ENCODE assay signal across 8 cellular contexts in the genomic region with DNA sequence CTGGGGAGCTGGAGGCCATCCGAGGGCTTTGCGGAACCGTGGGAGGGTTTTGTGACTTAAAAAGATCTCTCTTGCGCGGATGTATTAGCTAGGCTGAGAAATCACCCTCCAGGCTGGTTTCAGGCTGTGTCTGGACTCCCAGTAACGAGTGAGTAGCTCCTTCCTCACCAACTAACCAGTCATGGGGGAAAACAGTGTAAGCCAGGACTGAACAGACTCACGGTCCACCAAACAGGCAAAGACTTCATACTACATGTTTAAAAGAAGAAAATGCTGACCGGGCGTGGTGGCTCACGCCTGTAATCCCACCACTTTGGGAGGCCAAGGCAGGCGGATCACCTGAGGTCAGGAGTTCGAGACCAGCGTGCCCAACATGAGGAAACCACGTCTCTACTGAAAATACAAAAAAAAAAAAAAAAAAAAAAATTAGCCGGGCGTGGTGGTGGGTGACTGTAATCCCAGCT. TPM values are rescaled to one million over a fixed set of nuclear protein-coding genes. Genes with fewer than 3 reads are reported as not detected.
DNase-seq lines count a peak whose midpoint lies in the region; ATAC-seq, FAIRE-seq and TF ChIP-seq lines count a peak whose summit lies in the region.

No MANE protein-coding gene starts in this region.

- no peaks in the 10 kb centered on the region for H3K9me3 ChIP-seq in astrocyte (ENCODE audit: insufficient read depth, low read depth, low read length)
- H3K9me3 ChIP-seq in thymus (ENCODE audit: control insufficient read depth) = no peaks in the 10 kb centered on the region

- H3K4me1 ChIP-seq in astrocyte (ENCODE audit: insufficient read depth, low read length) (peaks cover 14% of the 10 kb centered on the region), thymus (ENCODE audit: control insufficient read depth, insufficient read depth, low read length) (peaks cover 13% of the 10 kb centered on the region)

- H3K4me3 Mint-ChIP-seq in activated CD8-positive, alpha-beta memory T cell treated with anti-CD3 and anti-CD28 coated beads, Interleukin-2, amount 10 ng/mL, durations not matched to agents 7 days and 5 days = peak overlapping the region; percentile 98
- H3K4me3 Mint-ChIP-seq in astrocyte (ENCODE audit: unreplicated experiment) = peak overlapping the region; percentile 99

- H3K27ac ChIP-seq in astrocyte (ENCODE audit: low read depth, low read length) = peak overlapping the region; percentile 97
- peak overlapping the region; percentile 89 for H3K27ac ChIP-seq in thymus (ENCODE audit: low read depth)

- intact Hi-C loops in left colon (cut with DNase I, micrococcal nuclease) = no loop called here

- H3K36me3 ChIP-seq in astrocyte (ENCODE audit: insufficient read depth, low read length) = peaks cover 5% of the 10 kb centered on the region
- H3K36me3 ChIP-seq in thymus (ENCODE audit: control insufficient read depth, insufficient read depth) = peaks cover 9% of the 10 kb centered on the region

- H4K20me1 ChIP-seq in astrocyte (ENCODE audit: insufficient read depth, low read length) = peaks cover 32% of the 10 kb centered on the region

- peak overlapping the region; percentile 92 for H3K27ac Mint-ChIP-seq in activated CD8-positive, alpha-beta memory T cell treated with anti-CD3 and anti-CD28 coated beads, Interleukin-2, amount 10 ng/mL, durations not matched to agents 7 days and 5 days
- peak overlapping the region; percentile 98 for H3K27ac Mint-ChIP-seq in astrocyte (ENCODE audit: unreplicated experiment)

- DNase-seq in activated CD8-positive, alpha-beta memory T cell treated with anti-CD3 and anti-CD28 coated beads, Interleukin-2, amount 10 ng/mL, durations not matched to agents 7 days and 5 days = no peak
- no peak for DNase-seq in activated CD8-positive, alpha-beta memory T cell treated with anti-CD3 and anti-CD28 coated beads for 24 hours
- peak; percentile 41 for DNase-seq in astrocyte (ENCODE audit: low read depth)
- DNase-seq in left colon = no peak
- no peak for DNase-seq in stimulated activated naive CD4-positive, alpha-beta T cell treated with Interleukin-2 at 50 U/mL for 16 hours (lab: John Stamatoyannopoulos, UW)
- no peak for DNase-seq in NCI-H146 (lab: John Stamatoyannopoulos, UW)
- no peak for DNase-seq in NCI-H1436 treated with DMSO at 0.1 percent for 48 hours (lab: John Stamatoyannopoulos, UW)

- FAIRE-seq in astrocyte (lab: Jason Lieb, UNC) = no peak

- H3K79me2 ChIP-seq in astrocyte (ENCODE audit: insufficient read depth, low read length) = peaks cover 42% of the 10 kb centered on the region

- 48% methylated on average over 16 of the region's 16 CpGs for WGBS in thymus

- H3K27me3 Mint-ChIP-seq in activated CD8-positive, alpha-beta memory T cell treated with anti-CD3 and anti-CD28 coated beads, Interleukin-2, amount 10 ng/mL, durations not matched to agents 7 days and 5 days = no peaks in the 10 kb centered on the region
- no peaks in the 10 kb centered on the region for H3K27me3 Mint-ChIP-seq in astrocyte (ENCODE audit: low read depth, unreplicated experiment)

- H3K4me2 ChIP-seq in astrocyte (ENCODE audit: low read length) = peak overlapping the region; percentile 99

- H3K9ac ChIP-seq in astrocyte (ENCODE audit: low read length) = peak overlapping the region; percentile 98

- CTCF ChIA-PET in activated CD8-positive, alpha-beta memory T cell treated with anti-CD3 and anti-CD28 coated beads, Interleukin-2, amount 10 ng/mL, durations not matched to agents 7 days and 5 days (lab: Charles Lee) = interaction anchor here (0.8 to 4.2 kb wide), 6 partner anchors 16 to 134 kb away, joined by 4 to 14 read pairs (median 11); no protein-coding TSS in a partner anchor

- no peaks in the 10 kb centered on the region for H3K9me3 Mint-ChIP-seq in activated CD8-positive, alpha-beta memory T cell treated with anti-CD3 and anti-CD28 coated beads, Interleukin-2, amount 10 ng/mL, durations not matched to agents 7 days and 5 days (ENCODE audit: low read depth)
- no peaks in the 10 kb centered on the region for H3K9me3 Mint-ChIP-seq in astrocyte (ENCODE audit: unreplicated experiment)

- no peak for TF ChIP-seq CTCF in astrocyte (IDR thresholded peaks at IDR 0.05; ENCODE audit: insufficient read depth, low read depth, low read length)

- peaks cover 11% of the 10 kb centered on the region for H3K36me3 Mint-ChIP-seq in activated CD8-positive, alpha-beta memory T cell treated with anti-CD3 and anti-CD28 coated beads, Interleukin-2, amount 10 ng/mL, durations not matched to agents 7 days and 5 days
- peaks cover 7% of the 10 kb centered on the region for H3K36me3 Mint-ChIP-seq in astrocyte (ENCODE audit: low read depth, unreplicated experiment)

- H3K27me3 ChIP-seq in astrocyte (ENCODE audit: insufficient read depth, low read length) (no peaks in the 10 kb centered on the region), thymus (ENCODE audit: control insufficient read depth, insufficient read depth) (no peaks in the 10 kb centered on the region)

- no peak for ATAC-seq in activated CD8-positive, alpha-beta memory T cell treated with anti-CD3 and anti-CD28 coated beads, Interleukin-2, amount 10 ng/mL, durations not matched to agents 7 days and 5 days
- peak; percentile 9 for ATAC-seq in left colon

- peak overlapping the region; percentile 81 for H2AFZ ChIP-seq in astrocyte (ENCODE audit: low read depth, low read length)

- peak overlapping the region; percentile 94 for H3K4me3 ChIP-seq in astrocyte (ENCODE audit: insufficient read depth, low read depth, low read length)
- H3K4me3 ChIP-seq in thymus (ENCODE audit: low read length) = peak overlapping the region; percentile 65

- peaks cover 36% of the 10 kb centered on the region for H3K4me1 Mint-ChIP-seq in activated CD8-positive, alpha-beta memory T cell treated with anti-CD3 and anti-CD28 coated beads, Interleukin-2, amount 10 ng/mL, durations not matched to agents 7 days and 5 days
- peaks cover 7% of the 10 kb centered on the region for H3K4me1 Mint-ChIP-seq in astrocyte (ENCODE audit: low read depth, unreplicated experiment)

RNA-seq across cellular contexts. Expression of a gene that starts 0.8 kb away (rescaled TPM):
- total RNA-seq in activated CD8-positive, alpha-beta memory T cell treated with anti-CD3 and anti-CD28 coated beads, Interleukin-2, amount 10 ng/mL, durations not matched to agents 7 days and 5 days = 10 to 100 TPM; 51.2 to 57.5 TPM
- total RNA-seq in astrocyte (70.7 and 75.6 TPM in 2 replicates), left colon (10 to 100 TPM; 35.8 to 47.5 TPM)
- polyA plus RNA-seq in thymus = 104 TPM
